In the genomic region with DNA sequence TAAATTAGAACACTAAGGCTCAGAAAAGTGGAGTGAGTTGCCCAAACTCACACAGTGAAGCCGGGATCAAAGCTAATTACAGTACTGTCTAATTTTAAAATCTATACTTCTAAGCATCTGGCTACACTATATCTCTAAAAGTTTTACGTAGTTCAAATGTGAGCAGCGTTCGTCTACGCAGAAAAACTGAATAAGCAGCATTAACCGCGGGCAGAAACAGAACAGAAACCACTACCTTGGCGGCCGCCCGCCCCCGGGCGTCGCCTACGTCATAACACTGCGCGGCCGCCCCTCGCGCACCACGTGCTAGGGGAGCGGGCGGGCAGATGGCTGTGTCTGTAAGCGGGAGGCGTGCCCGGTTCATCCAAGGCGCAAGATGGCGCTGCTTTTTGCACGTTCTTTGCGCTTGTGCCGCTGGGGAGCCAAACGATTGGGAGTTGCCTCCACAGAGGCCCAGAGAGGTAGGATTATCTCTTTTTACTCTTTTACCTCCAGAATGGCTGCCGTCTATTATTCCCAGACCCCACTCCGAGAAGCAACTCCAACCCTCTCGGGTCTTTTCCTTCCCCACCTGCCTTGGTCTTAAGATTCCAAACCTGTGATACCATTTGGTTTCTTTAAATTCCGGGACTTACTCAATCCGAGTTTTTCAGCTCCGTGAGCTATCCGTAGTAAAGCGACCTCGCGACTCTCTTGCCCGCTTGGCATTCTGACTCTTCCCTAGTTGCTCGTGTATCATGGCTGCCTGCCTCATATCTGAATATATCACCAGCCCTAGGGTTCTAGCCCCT, we compare ENCODE assay signal across 1 cellular context.
A peak's percentile ranks its signal among the peaks of the same experiment; 100 is the strongest.
TF ChIP-seq lines count a peak whose summit lies in the region.

Gene SPRYD4, plus strand, starts transcription at position 363 of the 791 bp plus-strand sequence. Its CDS starts 14 bp downstream, at position 377.

TF ChIP-seq in GM23338, 12 proteins besides CTCF, POLR2A, EP300 and RAD21:
- TF ChIP-seq ZNF462 (CRISPR knock-in tag; IDR thresholded peaks at IDR 0.05) (no peak), CREB1 (CRISPR knock-in tag; IDR thresholded peaks at IDR 0.05; ENCODE audit: low read depth) (peak; percentile 98), POLR2AphosphoS5 (IDR thresholded peaks at IDR 0.05; ENCODE audit: low read depth) (peak; percentile 90), ZNF331 (CRISPR knock-in tag; IDR thresholded peaks at IDR 0.05; ENCODE audit: low read depth) (no peak)
